In the genomic region with DNA sequence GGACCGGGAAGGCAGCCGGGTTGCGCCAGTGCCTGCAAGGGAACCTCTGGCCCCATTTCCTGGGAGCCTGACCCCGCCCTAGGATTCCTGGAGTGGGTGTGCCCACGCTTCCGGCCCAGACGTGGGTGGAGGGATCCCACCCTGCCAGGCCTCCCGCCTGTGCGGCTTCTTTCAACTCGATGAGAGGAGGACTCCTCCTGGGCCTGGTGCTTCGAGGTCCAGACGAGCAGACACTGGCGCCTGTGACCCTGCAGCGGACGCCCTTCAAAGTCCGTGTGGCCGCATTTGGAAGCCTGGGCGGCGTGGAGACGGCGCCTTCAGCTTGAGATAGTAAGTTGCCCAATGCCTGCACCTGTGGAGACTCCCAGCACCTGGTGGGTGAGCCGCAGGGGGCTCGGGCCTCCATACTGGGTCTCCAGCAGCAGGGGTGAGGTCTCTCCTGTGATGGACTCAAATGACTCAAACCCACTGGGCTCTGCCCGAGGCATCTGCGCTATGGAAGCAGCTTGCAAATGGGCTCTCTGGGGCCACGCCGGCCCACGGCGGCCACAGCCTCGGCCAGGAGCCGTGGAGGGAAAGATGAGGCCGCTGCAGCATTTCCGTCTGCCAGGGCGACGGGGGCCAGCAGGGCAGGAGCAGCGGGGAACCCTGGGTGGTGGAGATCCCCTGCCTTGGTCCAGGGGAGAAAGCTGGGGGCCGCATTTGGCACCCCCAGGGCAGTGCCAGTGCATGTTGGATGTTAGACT, we compare ENCODE assay signal across 9 cellular contexts.
DNase-seq lines count a peak whose midpoint lies in the region; ATAC-seq, FAIRE-seq and TF ChIP-seq lines count a peak whose summit lies in the region.
"Had no signal": no experiment of that assay in that cellular context is flagged by ENCODE, and none has a peak within 500 bp of the region (broad histone marks: within the 10 kb centered on the region; RNA-seq: fewer than 3 reads in every experiment).

No MANE protein-coding gene starts in this region.

- DNase-seq in H54 (ENCODE audit: insufficient read length, low spot score), result peak; percentile 60
- peak; percentile 60 for DNase-seq in astrocyte of the hippocampus (ENCODE audit: low read depth, low spot score)
- DNase-seq in hepatic stellate cell (ENCODE audit: low spot score), result peak; percentile 85
- DNase-seq in substantia nigra (lab: John Stamatoyannopoulos, UW), result no peak
- DNase-seq in NCI-H82 (lab: John Stamatoyannopoulos, UW), result no peak
- DNase-seq in NCI-H187 treated with DMSO at 0.1 percent for 48 hours (lab: John Stamatoyannopoulos, UW), result no peak
- DNase-seq: stimulated activated CD4-positive, alpha-beta T cell treated with anti-CD3 and anti-CD28 coated beads, Interleukin-4, amount 100 ng/mL, for 24 hours had no signal

- peak overlapping the region; percentile 99 for H3K27ac ChIP-seq in substantia nigra (ENCODE audit: low read depth, low read length, poor library complexity, severe bottlenecking)

- ATAC-seq in HG03095 (IDR thresholded peaks at IDR 0.05; ENCODE audit: unreplicated experiment), result no peak
- ATAC-seq in GM21576 (IDR thresholded peaks at IDR 0.05; ENCODE audit: unreplicated experiment), result no peak

- FAIRE-seq in H54 (lab: Jason Lieb, UNC), result no peak

- peak; percentile 25; the same call in 1 of the 2 replicates for TF ChIP-seq POLR2A in H54 (IDR thresholded peaks at IDR 0.05; ENCODE audit: low read depth, low read length)

Comparison
In these comparisons a context has a peak if more than half of its experiments do, and no peak if none do; other contexts are left out.
1. DNase-seq: peak in H54 (single experiment), astrocyte of the hippocampus (single experiment) and hepatic stellate cell (single experiment); none in substantia nigra (0 of 49), NCI-H82 (single experiment) and NCI-H187 treated with DMSO at 0.1 percent for 48 hours (single experiment).